ENCODE assay signal across 8 cellular contexts in the genomic region with DNA sequence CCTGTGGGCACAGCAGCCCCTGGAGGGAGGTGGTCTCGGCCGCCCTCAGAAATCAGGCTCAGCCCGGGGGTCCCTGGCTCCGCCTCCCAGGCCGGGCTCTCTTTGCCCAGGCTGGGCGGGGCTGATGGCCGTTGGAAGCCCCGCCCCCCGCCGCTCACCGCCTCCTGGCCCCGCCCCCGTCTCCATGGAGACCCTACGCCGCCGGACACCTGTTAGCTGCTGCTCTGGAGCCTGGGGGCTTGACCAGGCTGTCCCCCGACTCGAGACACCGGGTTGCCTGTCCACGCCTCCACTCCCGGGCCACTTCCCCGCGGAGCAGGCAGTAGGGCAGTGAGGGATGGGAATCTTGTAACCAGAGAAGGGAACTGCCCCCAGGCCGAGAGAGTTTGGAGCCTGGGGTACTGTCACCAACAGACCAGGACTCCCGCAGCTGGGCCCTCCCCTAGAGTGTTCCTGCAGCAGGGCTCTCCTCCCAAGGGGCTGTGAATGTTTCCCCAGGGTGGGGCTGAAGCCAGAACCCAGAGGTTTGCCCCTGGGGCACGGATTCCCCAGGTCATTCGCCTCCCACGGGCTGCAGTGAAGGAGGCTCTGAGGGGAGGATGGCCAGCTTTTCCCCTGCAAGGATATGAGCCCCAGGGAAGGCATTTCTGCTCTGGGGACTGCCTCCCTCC. TPM values are rescaled to one million over a fixed set of nuclear protein-coding genes. Genes with fewer than 3 reads are reported as not detected.
DNase-seq lines count a peak whose midpoint lies in the region; ATAC-seq, FAIRE-seq and TF ChIP-seq lines count a peak whose summit lies in the region.

No MANE protein-coding gene starts in this region.

- TF ChIP-seq EP300 in GM12878 (IDR thresholded peaks at IDR 0.05; ENCODE audit: borderline replicate concordance in 1 of 2, control insufficient read depth in 1 of 2, low read depth in 2 of 2, low read length in 2 of 2) (no peak), transverse colon (IDR thresholded peaks at IDR 0.05; ENCODE audit: low read depth) (no peak)

- H2AFZ ChIP-seq in GM12878 (ENCODE audit: control insufficient read depth, low read depth, low read length) = peak overlapping the region; percentile 19; the same call in 1 of the 2 replicates

- RAD21 ChIA-PET in GM12878 (lab: Charles Lee; ENCODE audit: unreplicated experiment) = interaction anchor here (0.6 to 1.5 kb wide), 2 partner anchors 9 to 21 kb away, joined by 3 read pairs; no protein-coding TSS in a partner anchor

- H3K27me3 ChIP-seq in GM12878 (replicated peaks in 1 of 2; ENCODE audit: control insufficient read depth in 2 of 2, insufficient read depth in 2 of 2, low read length in 1 of 2) = no peaks in the 10 kb centered on the region; a peak in 1 of 4 replicates
- H3K27me3 ChIP-seq in lung (ENCODE audit: control insufficient read depth, insufficient read depth) = no peaks in the 10 kb centered on the region
- peaks cover 9% of the 10 kb centered on the region for H3K27me3 ChIP-seq in transverse colon

- POLR2A ChIA-PET in GM12878 (lab: Charles Lee) = interaction anchor here (2.8 kb wide), 1 partner anchor 21 kb away, joined by 7 read pairs; no protein-coding TSS in a partner anchor

- H3K4me3 ChIP-seq in GM12878 = no peak overlapping the region
- H3K4me3 ChIP-seq in lung = no peak overlapping the region
- peak overlapping the region in 2 of 4 donors; percentile 11 to 35 for H3K4me3 ChIP-seq in transverse colon

- TF ChIP-seq RAD21 in GM12878 (IDR thresholded peaks at IDR 0.05; ENCODE audit: insufficient read depth, low read depth, low read length) = no peak

- no peak overlapping the region for H3K27ac ChIP-seq in GM12878 (ENCODE audit: control insufficient read depth, insufficient read depth)
- H3K27ac ChIP-seq in lung (ENCODE audit: low read depth in 1 of 2, low read length in 1 of 2) = no peak overlapping the region
- H3K27ac ChIP-seq in transverse colon = no peak overlapping the region

- no peaks in the 10 kb centered on the region; the same call in 2 of the 3 replicates for H3K9me3 ChIP-seq in GM12878 (replicated peaks; ENCODE audit: control insufficient read depth, insufficient read depth, low read length)
- peaks cover 0 to 7% of the 10 kb centered on the region in 2 donors for H3K9me3 ChIP-seq in lung (ENCODE audit: control insufficient read depth in 2 of 2, insufficient read depth in 1 of 2, low read length in 1 of 2)
- H3K9me3 ChIP-seq in transverse colon = no peaks in the 10 kb centered on the region

- H3K79me2 ChIP-seq in GM12878 (ENCODE audit: control insufficient read depth, insufficient read depth, low read length) = no peaks in the 10 kb centered on the region

- CTCF ChIA-PET in GM12878 (lab: Yijun Ruan, JAX) = interaction anchor here (1.0 to 15.3 kb wide), 7 partner anchors 10 to 163 kb away, joined by 3 to 271 read pairs (median 4); partner anchors contain the start of gene RPL32

- peak; percentile 46 for ATAC-seq in GM19467 (IDR thresholded peaks at IDR 0.05; ENCODE audit: unreplicated experiment)
- ATAC-seq in GM12878 = peak; percentile 82
- peak; percentile 51 for ATAC-seq in lung (ENCODE audit: insufficient read depth, low FRiP score)

- DNase-seq in CD1c-positive myeloid dendritic cell (ENCODE audit: extremely low spot score) (peak; percentile 8), NCI-H1092 treated with DMSO at 0.1 percent for 48 hours (lab: John Stamatoyannopoulos, UW) (peak; percentile 29), GM12878 (ENCODE audit: low read depth, low spot score) (no peak), lung (ENCODE audit: low spot score) (peak; percentile 46), transverse colon (peak; percentile 67), mesenteric fat pad (ENCODE audit: low spot score) (no peak), foreskin melanocyte (no peak)

- SMC1A ChIA-PET in GM12878 (lab: Charles Lee; ENCODE audit: uncharacterized antibody, unreplicated experiment) = interaction anchor here (1.7 to 6.7 kb wide), 2 partner anchors 20 to 126 kb away, joined by 5 to 103 read pairs; no protein-coding TSS in a partner anchor

- no peak overlapping the region for H3K9ac ChIP-seq in GM12878 (ENCODE audit: control insufficient read depth, insufficient read depth, low read length)

- no peak for FAIRE-seq in GM12878 (lab: Jason Lieb, UNC)

- no peaks in the 10 kb centered on the region for H4K20me1 ChIP-seq in GM12878 (ENCODE audit: control insufficient read depth, insufficient read depth)

- H3K4me2 ChIP-seq in GM12878 (ENCODE audit: control insufficient read depth, insufficient read depth) = peak overlapping the region; percentile 85

- H3K36me3 ChIP-seq in GM12878 (ENCODE audit: control insufficient read depth in 2 of 2, insufficient read depth in 2 of 2, low read length in 1 of 2) (no peaks in the 10 kb centered on the region), lung (ENCODE audit: control insufficient read depth in 2 of 2, insufficient read depth in 2 of 2, low read length in 2 of 2) (no peaks in the 10 kb centered on the region), transverse colon (no peaks in the 10 kb centered on the region)

- no peak for TF ChIP-seq POLR2A in GM12878 (IDR thresholded peaks at IDR 0.05; ENCODE audit: low read depth, low read length)
- TF ChIP-seq POLR2A in transverse colon (IDR thresholded peaks at IDR 0.05) = no peak

- in situ Hi-C loops in GM12878 (cut with MboI) (no loop called here), transverse colon (cut with MboI; ENCODE audit: low pct_ligation_motif_present in 1 of 4, low pct_unique_long_range_greater_than_20kb in 1 of 4, low sequenced_read_pairs in 3 of 4) (no loop called here)

- WGBS in GM12878 (ENCODE audit: insufficient coverage, insufficient replicate concordance, low lambda C conversion rate, missing lambda C conversion rate) = 1% methylated on average over 13 of the region's 28 CpGs
- 14 to 18% methylated on average over 21 to 28 of the region's 28 CpGs for WGBS in lung, 2 donors
- 13% methylated on average over 19 of the region's 28 CpGs; no CpG with 5 or more reads in 1 of the 2 donors for WGBS in transverse colon (ENCODE audit: low coverage in 1 of 2), 2 donors

- intact Hi-C loops in GM12878 (cut with micrococcal nuclease; ENCODE audit: unreplicated experiment) = loop anchor here (10.0 kb wide), 1 partner anchor 116 kb away; no protein-coding TSS in a partner anchor
- intact Hi-C loops in transverse colon (cut with DNase I; ENCODE audit: low total_unique reads) = loop anchor here (10.0 kb wide), 1 partner anchor 116 kb away; no protein-coding TSS in a partner anchor

- no peak for TF ChIP-seq CTCF in GM12878 (IDR thresholded peaks at IDR 0.05 in 2 of 3, conservative IDR thresholded peaks at IDR 0.05 in 1 of 3; ENCODE audit: control insufficient read depth in 2 of 3, extremely low read depth in 1 of 3, insufficient read depth in 1 of 3, low read depth in 3 of 3, low read length in 3 of 3)
- no peak for TF ChIP-seq CTCF in lung (IDR thresholded peaks at IDR 0.05; ENCODE audit: control extremely low read depth, extremely low read depth)
- no peak for TF ChIP-seq CTCF in transverse colon (IDR thresholded peaks at IDR 0.05)

- H3K4me1 ChIP-seq in GM12878 (ENCODE audit: control insufficient read depth, insufficient read depth, low read length) (peaks cover 28% of the 10 kb centered on the region), lung (ENCODE audit: control insufficient read depth in 2 of 2, insufficient read depth in 2 of 2, low read length in 2 of 2) (peaks cover 0 to 2% of the 10 kb centered on the region in 2 donors), transverse colon (peaks cover 3 to 14% (median 11%) of the 10 kb centered on the region in 4 donors)

- BruUV-seq in GM12878 (replicated peaks; lab: Mats Ljungman, UMichigan) = no TSS peak

TF ChIP-seq in GM12878, 131 proteins besides CTCF, POLR2A, EP300 and RAD21:
- no peak for TF ChIP-seq MAX (IDR thresholded peaks at IDR 0.05; ENCODE audit: low read depth, low read length)
- TF ChIP-seq TCF3 (IDR thresholded peaks at IDR 0.05; ENCODE audit: borderline replicate concordance, insufficient read depth, low read depth, low read length) = 0 out of 2 replicates have a peak, but pooled peaks have one; percentile 56
- no peak for TF ChIP-seq SIX5 (IDR thresholded peaks at IDR 0.05; ENCODE audit: low read depth, low read length, severe bottlenecking)
- no peak for TF ChIP-seq SP1 (IDR thresholded peaks at IDR 0.05; ENCODE audit: low read depth, low read length)

RNA-seq across cellular contexts. Expression of gene RPL32, which starts 27.8 kb away (rescaled TPM):
- 220 and 242 TPM in 2 replicates for total RNA-seq in GM12878 (2013; cell fraction: nucleolus; rRNA removed)
- total RNA-seq in GM12878 (2014; rRNA removed) (2,707 and 2,818 TPM in 2 replicates), GM12878 (2014; rRNA removed; fragmentation: Illumina TruSeq; extraction: Trizol) (3,926 and 3,952 TPM in 2 replicates), GM12878 (2021) (2,298 and 2,376 TPM in 2 replicates), lung (1,000 to 10,000 TPM; 1,163 to 1,366 TPM), transverse colon (100 to 1,000 TPM; 373 to 937 (median 550) TPM), mesenteric fat pad (1,520 TPM)
- polyA plus RNA-seq in GM12878 (2011; ENCODE audit: low read depth) = 3,831 TPM
- polyA plus RNA-seq in GM12878 (2011; rRNA removed) (3,443 and 3,447 TPM in 2 replicates), GM12878 (2014; fragmentation: Illumina TruSeq; extraction: Trizol) (5,147 and 5,597 TPM in 2 replicates), GM12878 (2014; fragmentation: Nextera tagmentation; extraction: Ambion mirVana) (1,000 to 10,000 TPM; 3,252 to 3,662 TPM), GM12878 (2014; rRNA removed) (4,075 and 4,194 TPM in 2 replicates), GM12878 (2016; fragmentation: Nextera tagmentation; extraction: Ambion mirVana) (1,000 to 10,000 TPM; 1,533 to 1,667 TPM), lung (1,000 to 10,000 TPM; 1,635 to 3,171 TPM)
- 2,094 and 3,074 TPM in 2 replicates for polyA plus RNA-seq in GM12878 (2011; cell fraction: cytosol; rRNA removed)
- polyA plus RNA-seq in GM12878 (2011; cell fraction: nucleus; rRNA removed) = 755 and 1,231 TPM in 2 replicates
- polyA plus RNA-seq in GM12878 (2012) = 5,378 and 5,555 TPM in 2 replicates
- polyA minus RNA-seq in GM12878 (2011; rRNA and poly(A)+ RNA removed) = 1,701 and 1,707 TPM in 2 replicates
- 779 and 848 TPM in 2 replicates for polyA minus RNA-seq in GM12878 (2011; cell fraction: cytosol; rRNA and poly(A)+ RNA removed)
- 190 and 283 TPM in 2 replicates for polyA minus RNA-seq in GM12878 (2011; cell fraction: nucleus; rRNA and poly(A)+ RNA removed)

Comparison
In these comparisons a context has a peak if more than half of its experiments do, and no peak if none do; other contexts are left out.
1. DNase-seq: peak in CD1c-positive myeloid dendritic cell (single experiment), NCI-H1092 treated with DMSO at 0.1 percent for 48 hours (single experiment), lung (single experiment) and transverse colon (single experiment); none in GM12878 (single experiment), mesenteric fat pad (single experiment) and foreskin melanocyte (single experiment).
2. Peak in every context shown above with its lines, with median percentiles within 50 percentile points of each other: ATAC-seq.